ENCODE assay signal across 10 cellular contexts in the genomic region with DNA sequence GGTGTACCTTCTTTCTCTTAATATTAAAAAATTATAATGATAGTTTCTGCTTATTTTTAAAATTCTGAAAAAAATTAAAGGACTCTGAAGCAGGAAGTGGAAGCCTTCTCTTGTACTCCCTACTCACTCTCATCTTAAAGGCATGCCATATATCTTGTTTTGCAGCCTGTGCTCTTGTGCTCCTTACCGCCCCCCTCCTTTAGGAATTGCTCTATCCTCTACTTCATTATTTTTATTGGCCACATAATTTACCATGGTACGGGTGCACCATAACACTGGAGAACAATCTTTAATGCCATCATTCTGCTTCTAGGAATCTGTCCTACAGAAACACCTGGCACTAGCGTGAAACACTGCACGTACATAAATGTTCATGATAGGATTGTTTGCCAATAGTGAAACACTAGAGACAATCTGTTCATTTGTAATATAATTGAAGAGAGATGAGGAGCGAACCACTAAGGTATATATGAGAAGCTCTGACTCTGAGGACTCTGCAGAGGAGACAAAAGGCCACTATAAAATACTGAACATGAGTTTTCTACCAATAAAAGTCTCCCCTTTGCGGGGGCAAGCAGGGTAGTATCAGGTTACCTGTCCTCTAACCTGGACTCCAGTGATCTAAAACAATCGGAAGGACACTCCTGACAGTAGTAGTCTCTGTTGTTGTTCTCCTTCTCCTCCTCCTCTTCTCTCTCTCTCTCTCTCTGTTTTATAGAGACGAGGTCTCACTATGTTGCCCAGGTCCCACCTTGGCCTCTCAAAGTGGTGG. TPM values are rescaled to one million over a fixed set of nuclear protein-coding genes. Genes with fewer than 3 reads are reported as not detected.
DNase-seq lines count a peak whose midpoint lies in the region; ATAC-seq and TF ChIP-seq lines count a peak whose summit lies in the region.
"Had no signal": no experiment of that assay in that cellular context is flagged by ENCODE, and none has a peak within 500 bp of the region (broad histone marks: within the 10 kb centered on the region; RNA-seq: fewer than 3 reads in every experiment).

No MANE protein-coding gene starts in this region.

- DNase-seq in BE2C (no peak), WTC11 (ENCODE audit: low spot score) (no peak), kidney tubule cell (ENCODE audit: low spot score) (peak; percentile 77), activated gamma-delta T cell treated with Interleukin-2 at 50 U/mL for 16 hours (no peak)
- no peak for DNase-seq in stimulated activated naive CD4-positive, alpha-beta T cell treated with Interleukin-2 at 50 U/mL for 16 hours (lab: John Stamatoyannopoulos, UW)
- DNase-seq: naive thymus-derived CD8-positive, alpha-beta T cell; Peyer's patch had no signal

- TF ChIP-seq CTCF in BE2C (IDR thresholded peaks at IDR 0.05; ENCODE audit: low read depth, low read length) (0 out of 2 replicates have a peak, but pooled peaks have one; percentile 6), Loucy (conservative IDR thresholded peaks at IDR 0.05; ENCODE audit: low read length) (peak; percentile 22), WTC11 (IDR thresholded peaks at IDR 0.05) (no peak)

- peaks cover 12% of the 10 kb centered on the region; the same call in 1 of the 2 replicates for H3F3A ChIP-seq in Loucy (ENCODE audit: low read depth)

- H3K4me3 ChIP-seq in BE2C (ENCODE audit: low read depth, low read length) (peak overlapping the region; percentile 1; the same call in 1 of the 2 replicates), Loucy (ENCODE audit: low read length, poor library complexity, severe bottlenecking) (no peak overlapping the region)
- H3K4me3 ChIP-seq: Peyer's patch had no signal

- no peaks in the 10 kb centered on the region for H3K9me3 ChIP-seq in BE2C
- no peaks in the 10 kb centered on the region for H3K9me3 ChIP-seq in Loucy (ENCODE audit: insufficient read depth, low read depth, low read length)
- H3K9me3 ChIP-seq: Peyer's patch had no signal

- H3K4me1 ChIP-seq in BE2C, result no peaks in the 10 kb centered on the region
- peaks cover 64% of the 10 kb centered on the region for H3K4me1 ChIP-seq in Loucy (ENCODE audit: insufficient read depth, low read length, poor library complexity, severe bottlenecking)
- H3K4me1 ChIP-seq: Peyer's patch had no signal

- peak overlapping the region; percentile 37; the same call in 1 of the 2 replicates for H2AFZ ChIP-seq in Loucy (ENCODE audit: low read length)

- H3K4me1 Mint-ChIP-seq in WTC11, result peaks cover 37% of the 10 kb centered on the region

- POLR2A ChIA-PET in WTC11 (lab: Charles Lee), result no interaction called here

- H3K36me3 ChIP-seq in BE2C (no peaks in the 10 kb centered on the region), Loucy (ENCODE audit: insufficient read depth, low read length) (no peaks in the 10 kb centered on the region)
- H3K36me3 ChIP-seq: Peyer's patch had no signal

- CTCF ChIA-PET in WTC11 (lab: Charles Lee), result interaction anchor here (1.0 to 1.8 kb wide), 2 partner anchors 39 to 59 kb away, joined by 3 to 4 read pairs; no protein-coding TSS in a partner anchor

- no peaks in the 10 kb centered on the region for H3K36me3 Mint-ChIP-seq in WTC11
- H3K36me3 Mint-ChIP-seq: naive thymus-derived CD8-positive, alpha-beta T cell had no signal

- no peak overlapping the region for H3K27ac Mint-ChIP-seq in WTC11
- H3K27ac Mint-ChIP-seq: naive thymus-derived CD8-positive, alpha-beta T cell had no signal

- no peaks in the 10 kb centered on the region for H3K9me3 Mint-ChIP-seq in WTC11
- H3K9me3 Mint-ChIP-seq: naive thymus-derived CD8-positive, alpha-beta T cell had no signal

- ATAC-seq in WTC11 (peak; percentile 71), GM18870 (IDR thresholded peaks at IDR 0.05; ENCODE audit: unreplicated experiment) (no peak), GM21423 (IDR thresholded peaks at IDR 0.05; ENCODE audit: unreplicated experiment) (no peak)
- ATAC-seq: naive thymus-derived CD8-positive, alpha-beta T cell had no signal

- no peaks in the 10 kb centered on the region for H3K9me2 ChIP-seq in Loucy (replicated peaks; ENCODE audit: low read depth, low read length)

- no peak overlapping the region for H3K4me2 ChIP-seq in Loucy (ENCODE audit: low read depth, low read length, poor library complexity, severe bottlenecking)

- peaks cover 7% of the 10 kb centered on the region for H3K27me3 Mint-ChIP-seq in WTC11 (ENCODE audit: low read depth)

- H3K9ac ChIP-seq in Loucy (ENCODE audit: low read depth, low read length, poor library complexity, severe bottlenecking), result no peak overlapping the region

- H4K20me1 ChIP-seq in Loucy (ENCODE audit: insufficient read depth, low read length, poor library complexity, severe bottlenecking), result no peaks in the 10 kb centered on the region

- no peaks in the 10 kb centered on the region for H3K79me2 ChIP-seq in Loucy (ENCODE audit: insufficient read depth, low read length)

- H3K27me3 ChIP-seq in BE2C, result no peaks in the 10 kb centered on the region; the same call in 1 of the 2 replicates
- H3K27me3 ChIP-seq in Loucy (ENCODE audit: insufficient read depth, low read length, poor library complexity, severe bottlenecking), result no peaks in the 10 kb centered on the region
- H3K27me3 ChIP-seq: Peyer's patch had no signal

- no peak overlapping the region for H3K4me3 Mint-ChIP-seq in WTC11
- H3K4me3 Mint-ChIP-seq: naive thymus-derived CD8-positive, alpha-beta T cell had no signal

TF ChIP-seq in WTC11, 78 proteins besides CTCF, POLR2A, EP300 and RAD21:
- no peak for TF ChIP-seq SMAD4 (CRISPR knock-in tag; IDR thresholded peaks at IDR 0.05)
TF ChIP-seq in WTC11: peak in this region for 0.

RNA-seq across cellular contexts. Expression of a gene that starts 6.3 kb away (rescaled TPM):
- polyA plus RNA-seq in BE2C (2012; ENCODE audit: insufficient read depth, insufficient read length, low read depth), result 11.9 TPM
- total RNA-seq in WTC11 (2021), result 16.6 to 18.3 TPM (median 17.9 TPM) in 3 replicates

RNA-seq across cellular contexts. Expression of a gene that starts 24.5 kb away (rescaled TPM):
- polyA plus RNA-seq in BE2C (2012; ENCODE audit: insufficient read depth, insufficient read length, low read depth), result 388 TPM
- total RNA-seq in WTC11 (2021), result 60.7 to 101 TPM (median 95.9 TPM) in 3 replicates
- total RNA-seq: naive thymus-derived CD8-positive, alpha-beta T cell had no signal
- polyA plus RNA-seq: naive thymus-derived CD8-positive, alpha-beta T cell had no signal

RNA-seq across cellular contexts. Expression of a gene that starts 37.0 kb away (rescaled TPM):
- 0.62 TPM for polyA plus RNA-seq in BE2C (2012; ENCODE audit: insufficient read depth, insufficient read length, low read depth)
- 0.94 to 2.1 TPM (median 1.5 TPM) in 3 replicates for total RNA-seq in WTC11 (2021)

RNA-seq across cellular contexts. Expression of a gene that starts 37.2 kb away (rescaled TPM):
- polyA plus RNA-seq in BE2C (2012; ENCODE audit: insufficient read depth, insufficient read length, low read depth), result 26.1 TPM
- total RNA-seq in WTC11 (2021), result 33.2 to 34.2 TPM (median 33.3 TPM) in 3 replicates

RNA-seq across cellular contexts. Expression of a gene that starts 50.1 kb away (rescaled TPM):
- polyA plus RNA-seq in BE2C (2012; ENCODE audit: insufficient read depth, insufficient read length, low read depth), result 157 TPM
- 55.0 to 59.2 TPM (median 56.7 TPM) in 3 replicates for total RNA-seq in WTC11 (2021)
